Comparison of ENCODE assay signal across 39 cellular contexts in genomic region chr2:182814804-182815203, GRCh38. TPM values are rescaled to one million over a fixed set of nuclear protein-coding genes. Genes with fewer than 3 reads are reported as not detected.
"Had no signal": no experiment of that assay in that cellular context is flagged by ENCODE, and none has a peak within 500 bp of the region (broad histone marks: within the 10 kb centered on the region; RNA-seq: fewer than 3 reads in every experiment).

No MANE protein-coding gene starts in this region.

- H3K4me3 ChIP-seq: adrenal gland, body of pancreas, breast epithelium, MG63, Peyer's patch had no signal

- H3K36me3 ChIP-seq: adrenal gland, breast epithelium, MG63, Peyer's patch had no signal

- H3K9me3 Mint-ChIP-seq: activated CD4-positive, alpha-beta T cell treated with anti-CD3 and anti-CD28 coated beads, Interleukin-2, amount 10 ng/mL, durations not matched to agents 24 days and 14 days; activated CD8-positive, alpha-beta T cell treated with anti-CD3 and anti-CD28 coated beads for 36 hours; activated naive CD8-positive, alpha-beta T cell treated with anti-CD3 and anti-CD28 coated beads, Interleukin-2, amount 10 ng/mL, durations not matched to agents 7 days and 5 days; activated T-cell treated with anti-CD3 and anti-CD28 coated beads, Interleukin-2, amount 50 U/mL, for 72 hours; activated T-helper 17 cell treated with anti-CD3 and anti-CD28 coated beads, Interleukin-2, amount 50 U/mL, for 72 hours had no signal

- H3K4me3 Mint-ChIP-seq: activated CD4-positive, alpha-beta T cell treated with anti-CD3 and anti-CD28 coated beads, Interleukin-2, amount 10 ng/mL, durations not matched to agents 24 days and 14 days; activated CD8-positive, alpha-beta T cell treated with anti-CD3 and anti-CD28 coated beads for 36 hours; activated naive CD8-positive, alpha-beta T cell treated with anti-CD3 and anti-CD28 coated beads, Interleukin-2, amount 10 ng/mL, durations not matched to agents 7 days and 5 days; activated T-cell treated with anti-CD3 and anti-CD28 coated beads, Interleukin-2, amount 50 U/mL, for 72 hours; activated T-helper 17 cell treated with anti-CD3 and anti-CD28 coated beads, Interleukin-2, amount 50 U/mL, for 72 hours had no signal

- H3K27me3 ChIP-seq: adrenal gland, body of pancreas, breast epithelium, Peyer's patch had no signal

- H3K4me1 ChIP-seq: breast epithelium, Peyer's patch had no signal

- H3K9me3 ChIP-seq: body of pancreas, breast epithelium, MG63, Peyer's patch had no signal

- H3K27ac ChIP-seq: adrenal gland, body of pancreas, breast epithelium, Peyer's patch had no signal

- H3K4me1 Mint-ChIP-seq: activated CD4-positive, alpha-beta T cell treated with anti-CD3 and anti-CD28 coated beads, Interleukin-2, amount 10 ng/mL, durations not matched to agents 24 days and 14 days; activated naive CD8-positive, alpha-beta T cell treated with anti-CD3 and anti-CD28 coated beads, Interleukin-2, amount 10 ng/mL, durations not matched to agents 7 days and 5 days; activated T-helper 17 cell treated with anti-CD3 and anti-CD28 coated beads, Interleukin-2, amount 50 U/mL, for 72 hours had no signal

- H3K36me3 Mint-ChIP-seq: activated naive CD8-positive, alpha-beta T cell treated with anti-CD3 and anti-CD28 coated beads, Interleukin-2, amount 10 ng/mL, durations not matched to agents 7 days and 5 days had no signal

- DNase-seq: activated CD4-positive, alpha-beta T cell treated with anti-CD3 and anti-CD28 coated beads, Interleukin-2, amount 10 ng/mL, durations not matched to agents 24 days and 14 days; activated CD4-positive, alpha-beta T cell treated with anti-CD3 and anti-CD28 coated beads, Interleukin-2, amount 50 U/mL, for 4 hours; activated CD8-positive, alpha-beta T cell treated with anti-CD3 and anti-CD28 coated beads for 36 hours; activated effector memory CD4-positive, alpha-beta T cell treated with anti-CD3 and anti-CD28 coated beads, Interleukin-2, amount 50 U/mL, for 16 hours; activated naive CD4-positive, alpha-beta T cell; activated naive CD4-positive, alpha-beta T cell treated with anti-CD3 and anti-CD28 coated beads, Interleukin-2, amount 50 U/mL, for 16 hours; activated naive CD8-positive, alpha-beta T cell treated with anti-CD3 and anti-CD28 coated beads, Interleukin-2, amount 10 ng/mL, durations not matched to agents 7 days and 5 days; activated T-cell treated with anti-CD3 and anti-CD28 coated beads, Interleukin-2, amount 50 U/mL, for 1 hour; activated T-cell treated with anti-CD3 and anti-CD28 coated beads, Interleukin-2, amount 50 U/mL, for 72 hours; adrenal gland; body of pancreas; caudate nucleus; cerebellar nuclear complex; Kasumi-1; KG1; MG63; NCI-H1048; NCI-H1105 treated with DMSO at 0.1 percent for 48 hours; NCI-H1436; NCI-H1694; NCI-H1930; NCI-H2081 treated with DMSO at 0.1 percent for 48 hours; NCI-H226; NCI-H446 treated with DMSO at 0.1 percent for 48 hours; NCI-H524; NCI-H69; NCI-H82; Peyer's patch; RPMI8226; SIG-M5; T-helper 1 cell; T-helper 2 cell; T-helper 9 cell had no signal

- H3K27ac Mint-ChIP-seq: activated CD4-positive, alpha-beta T cell treated with anti-CD3 and anti-CD28 coated beads, Interleukin-2, amount 10 ng/mL, durations not matched to agents 24 days and 14 days; activated CD8-positive, alpha-beta T cell treated with anti-CD3 and anti-CD28 coated beads for 36 hours; activated naive CD8-positive, alpha-beta T cell treated with anti-CD3 and anti-CD28 coated beads, Interleukin-2, amount 10 ng/mL, durations not matched to agents 7 days and 5 days; activated T-cell treated with anti-CD3 and anti-CD28 coated beads, Interleukin-2, amount 50 U/mL, for 72 hours; activated T-helper 17 cell treated with anti-CD3 and anti-CD28 coated beads, Interleukin-2, amount 50 U/mL, for 72 hours had no signal

- ATAC-seq: activated CD8-positive, alpha-beta T cell treated with anti-CD3 and anti-CD28 coated beads for 36 hours; activated T-cell treated with anti-CD3 and anti-CD28 coated beads, Interleukin-2, amount 50 U/mL, for 72 hours; activated T-helper 17 cell treated with anti-CD3 and anti-CD28 coated beads, Interleukin-2, amount 50 U/mL, for 72 hours; body of pancreas; SK-N-SH treated with all-trans-retinoic acid at 6 μM for 48 hours had no signal

- FAIRE-seq: astrocyte had no signal

RNA-seq across cellular contexts. Expression of gene FRZB, which starts 51.6 kb away (rescaled TPM):
- total RNA-seq: activated CD4-positive, alpha-beta T cell treated with anti-CD3 and anti-CD28 coated beads, Interleukin-2, amount 10 ng/mL, durations not matched to agents 24 days and 14 days; activated CD8-positive, alpha-beta memory T cell treated with anti-CD3 and anti-CD28 coated beads for 36 hours; activated CD8-positive, alpha-beta T cell treated with anti-CD3 and anti-CD28 coated beads for 36 hours; activated naive CD8-positive, alpha-beta T cell treated with anti-CD3 and anti-CD28 coated beads, Interleukin-2, amount 10 ng/mL, durations not matched to agents 7 days and 5 days; activated T-cell treated with anti-CD3 and anti-CD28 coated beads, Interleukin-2, amount 50 U/mL, for 72 hours; activated T-helper 17 cell treated with anti-CD3 and anti-CD28 coated beads, Interleukin-2, amount 50 U/mL, for 72 hours; SK-MEL-5 had no signal
